1 cellular context compared by ENCODE assay signal in the genomic region with DNA sequence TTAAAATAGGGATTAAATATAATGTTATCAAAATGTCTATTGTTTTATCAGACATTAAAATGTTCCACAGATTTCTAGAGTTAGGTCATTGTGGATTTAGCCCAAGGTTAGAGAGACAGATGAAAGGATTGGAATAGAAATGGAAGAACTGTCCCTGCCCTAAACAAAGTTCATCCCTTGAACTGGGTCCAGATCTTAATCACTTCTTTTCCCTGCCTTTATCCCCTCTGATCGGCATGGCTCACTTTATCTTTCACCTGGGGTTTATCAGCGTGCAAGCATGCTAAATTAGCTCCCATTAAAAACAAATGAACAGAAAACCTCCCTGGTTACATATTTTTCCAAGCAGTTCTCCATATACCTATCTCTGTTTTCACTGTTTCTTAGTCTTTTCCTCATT.
A peak's percentile ranks its signal among the peaks of the same experiment; 100 is the strongest.
TF ChIP-seq lines count a peak whose summit lies in the region.

No MANE protein-coding gene starts in this region.

TF ChIP-seq in HepG2, 621 proteins besides CTCF, POLR2A, EP300 and RAD21 (continued from another document and continues in another):
- TF ChIP-seq, protein P1, sequence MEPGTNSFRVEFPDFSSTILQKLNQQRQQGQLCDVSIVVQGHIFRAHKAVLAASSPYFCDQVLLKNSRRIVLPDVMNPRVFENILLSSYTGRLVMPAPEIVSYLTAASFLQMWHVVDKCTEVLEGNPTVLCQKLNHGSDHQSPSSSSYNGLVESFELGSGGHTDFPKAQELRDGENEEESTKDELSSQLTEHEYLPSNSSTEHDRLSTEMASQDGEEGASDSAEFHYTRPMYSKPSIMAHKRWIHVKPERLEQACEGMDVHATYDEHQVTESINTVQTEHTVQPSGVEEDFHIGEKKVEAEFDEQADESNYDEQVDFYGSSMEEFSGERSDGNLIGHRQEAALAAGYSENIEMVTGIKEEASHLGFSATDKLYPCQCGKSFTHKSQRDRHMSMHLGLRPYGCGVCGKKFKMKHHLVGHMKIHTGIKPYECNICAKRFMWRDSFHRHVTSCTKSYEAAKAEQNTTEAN (CRISPR knock-in tag; conservative IDR thresholded peaks at IDR 0.05), result 0 out of 2 replicates have a peak, but pooled peaks have one; percentile 33
- TF ChIP-seq ZMAT3 (CRISPR knock-in tag; conservative IDR thresholded peaks at IDR 0.05), result no peak
- TF ChIP-seq, protein P2, sequence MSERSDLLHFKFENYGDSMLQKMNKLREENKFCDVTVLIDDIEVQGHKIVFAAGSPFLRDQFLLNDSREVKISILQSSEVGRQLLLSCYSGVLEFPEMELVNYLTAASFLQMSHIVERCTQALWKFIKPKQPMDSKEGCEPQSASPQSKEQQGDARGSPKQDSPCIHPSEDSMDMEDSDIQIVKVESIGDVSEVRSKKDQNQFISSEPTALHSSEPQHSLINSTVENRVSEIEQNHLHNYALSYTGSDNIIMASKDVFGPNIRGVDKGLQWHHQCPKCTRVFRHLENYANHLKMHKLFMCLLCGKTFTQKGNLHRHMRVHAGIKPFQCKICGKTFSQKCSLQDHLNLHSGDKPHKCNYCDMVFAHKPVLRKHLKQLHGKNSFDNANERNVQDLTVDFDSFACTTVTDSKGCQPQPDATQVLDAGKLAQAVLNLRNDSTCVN (CRISPR knock-in tag; IDR thresholded peaks at IDR 0.05; ENCODE audit: borderline replicate concordance), result no peak
- no peak for TF ChIP-seq ZNF674 (CRISPR knock-in tag; IDR thresholded peaks at IDR 0.05; ENCODE audit: low read depth)
- TF ChIP-seq MBD4 (IDR thresholded peaks at IDR 0.05; ENCODE audit: borderline replicate concordance, low read length), result no peak
- TF ChIP-seq ZEB1 (IDR thresholded peaks at IDR 0.05; ENCODE audit: insufficient replicate concordance, low read depth), result no peak
- TF ChIP-seq CHCHD3 (CRISPR knock-in tag; IDR thresholded peaks at IDR 0.05), result no peak
- no peak for TF ChIP-seq SOX6 (IDR thresholded peaks at IDR 0.05)
- TF ChIP-seq SOX6 (CRISPR knock-in tag; IDR thresholded peaks at IDR 0.05), result peak; percentile 68; the same call in 1 of the 2 replicates
- no peak for TF ChIP-seq ZSCAN22 (CRISPR knock-in tag; IDR thresholded peaks at IDR 0.05)
- no peak for TF ChIP-seq ATF7 (IDR thresholded peaks at IDR 0.05)
- no peak for TF ChIP-seq ATF7 (CRISPR knock-in tag; IDR thresholded peaks at IDR 0.05)
- TF ChIP-seq, protein P3, sequence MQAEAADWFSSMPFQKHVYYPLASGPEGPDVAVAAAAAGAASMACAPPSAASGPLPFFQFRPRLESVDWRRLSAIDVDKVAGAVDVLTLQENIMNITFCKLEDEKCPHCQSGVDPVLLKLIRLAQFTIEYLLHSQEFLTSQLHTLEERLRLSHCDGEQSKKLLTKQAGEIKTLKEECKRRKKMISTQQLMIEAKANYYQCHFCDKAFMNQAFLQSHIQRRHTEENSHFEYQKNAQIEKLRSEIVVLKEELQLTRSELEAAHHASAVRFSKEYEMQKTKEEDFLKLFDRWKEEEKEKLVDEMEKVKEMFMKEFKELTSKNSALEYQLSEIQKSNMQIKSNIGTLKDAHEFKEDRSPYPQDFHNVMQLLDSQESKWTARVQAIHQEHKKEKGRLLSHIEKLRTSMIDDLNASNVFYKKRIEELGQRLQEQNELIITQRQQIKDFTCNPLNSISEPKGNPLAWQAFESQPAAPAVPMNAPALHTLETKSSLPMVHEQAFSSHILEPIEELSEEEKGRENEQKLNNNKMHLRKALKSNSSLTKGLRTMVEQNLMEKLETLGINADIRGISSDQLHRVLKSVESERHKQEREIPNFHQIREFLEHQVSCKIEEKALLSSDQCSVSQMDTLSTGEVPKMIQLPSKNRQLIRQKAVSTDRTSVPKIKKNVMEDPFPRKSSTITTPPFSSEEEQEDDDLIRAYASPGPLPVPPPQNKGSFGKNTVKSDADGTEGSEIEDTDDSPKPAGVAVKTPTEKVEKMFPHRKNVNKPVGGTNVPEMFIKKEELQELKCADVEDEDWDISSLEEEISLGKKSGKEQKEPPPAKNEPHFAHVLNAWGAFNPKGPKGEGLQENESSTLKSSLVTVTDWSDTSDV (CRISPR knock-in tag; IDR thresholded peaks at IDR 0.05), result no peak
- no peak for TF ChIP-seq DNMT3B (CRISPR knock-in tag; conservative IDR thresholded peaks at IDR 0.05)
- no peak for TF ChIP-seq ZNF207 (IDR thresholded peaks at IDR 0.05; ENCODE audit: borderline replicate concordance)
- TF ChIP-seq, protein P4, sequence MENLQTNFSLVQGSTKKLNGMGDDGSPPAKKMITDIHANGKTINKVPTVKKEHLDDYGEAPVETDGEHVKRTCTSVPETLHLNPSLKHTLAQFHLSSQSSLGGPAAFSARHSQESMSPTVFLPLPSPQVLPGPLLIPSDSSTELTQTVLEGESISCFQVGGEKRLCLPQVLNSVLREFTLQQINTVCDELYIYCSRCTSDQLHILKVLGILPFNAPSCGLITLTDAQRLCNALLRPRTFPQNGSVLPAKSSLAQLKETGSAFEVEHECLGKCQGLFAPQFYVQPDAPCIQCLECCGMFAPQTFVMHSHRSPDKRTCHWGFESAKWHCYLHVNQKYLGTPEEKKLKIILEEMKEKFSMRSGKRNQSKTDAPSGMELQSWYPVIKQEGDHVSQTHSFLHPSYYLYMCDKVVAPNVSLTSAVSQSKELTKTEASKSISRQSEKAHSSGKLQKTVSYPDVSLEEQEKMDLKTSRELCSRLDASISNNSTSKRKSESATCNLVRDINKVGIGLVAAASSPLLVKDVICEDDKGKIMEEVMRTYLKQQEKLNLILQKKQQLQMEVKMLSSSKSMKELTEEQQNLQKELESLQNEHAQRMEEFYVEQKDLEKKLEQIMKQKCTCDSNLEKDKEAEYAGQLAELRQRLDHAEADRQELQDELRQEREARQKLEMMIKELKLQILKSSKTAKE (CRISPR knock-in tag; IDR thresholded peaks at IDR 0.05; ENCODE audit: borderline replicate concordance), result no peak
- no peak for TF ChIP-seq ZNF24 (IDR thresholded peaks at IDR 0.05)
- TF ChIP-seq RXRA (CRISPR knock-in tag; IDR thresholded peaks at IDR 0.05), result no peak
- TF ChIP-seq, protein P5, sequence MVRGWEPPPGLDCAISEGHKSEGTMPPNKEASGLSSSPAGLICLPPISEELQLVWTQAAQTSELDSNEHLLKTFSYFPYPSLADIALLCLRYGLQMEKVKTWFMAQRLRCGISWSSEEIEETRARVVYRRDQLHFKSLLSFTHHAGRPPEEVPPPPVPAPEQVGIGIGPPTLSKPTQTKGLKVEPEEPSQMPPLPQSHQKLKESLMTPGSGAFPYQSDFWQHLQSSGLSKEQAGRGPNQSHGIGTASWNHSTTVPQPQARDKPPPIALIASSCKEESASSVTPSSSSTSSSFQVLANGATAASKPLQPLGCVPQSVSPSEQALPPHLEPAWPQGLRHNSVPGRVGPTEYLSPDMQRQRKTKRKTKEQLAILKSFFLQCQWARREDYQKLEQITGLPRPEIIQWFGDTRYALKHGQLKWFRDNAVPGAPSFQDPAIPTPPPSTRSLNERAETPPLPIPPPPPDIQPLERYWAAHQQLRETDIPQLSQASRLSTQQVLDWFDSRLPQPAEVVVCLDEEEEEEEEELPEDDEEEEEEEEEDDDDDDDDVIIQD (CRISPR knock-in tag; IDR thresholded peaks at IDR 0.05; ENCODE audit: low read depth), result peak; percentile 26; the same call in 1 of the 2 replicates
- TF ChIP-seq SOX13 (IDR thresholded peaks at IDR 0.05), result no peak
- peak in 1 of 2 experiments; percentile 68; a peak in 1 of 4 replicates for TF ChIP-seq SOX13 (CRISPR knock-in tag; conservative IDR thresholded peaks at IDR 0.05 in 1 of 2, IDR thresholded peaks at IDR 0.05 in 1 of 2)
- TF ChIP-seq ZNF577 (CRISPR knock-in tag; IDR thresholded peaks at IDR 0.05; ENCODE audit: borderline replicate concordance, low read depth), result no peak
- TF ChIP-seq, protein P6, sequence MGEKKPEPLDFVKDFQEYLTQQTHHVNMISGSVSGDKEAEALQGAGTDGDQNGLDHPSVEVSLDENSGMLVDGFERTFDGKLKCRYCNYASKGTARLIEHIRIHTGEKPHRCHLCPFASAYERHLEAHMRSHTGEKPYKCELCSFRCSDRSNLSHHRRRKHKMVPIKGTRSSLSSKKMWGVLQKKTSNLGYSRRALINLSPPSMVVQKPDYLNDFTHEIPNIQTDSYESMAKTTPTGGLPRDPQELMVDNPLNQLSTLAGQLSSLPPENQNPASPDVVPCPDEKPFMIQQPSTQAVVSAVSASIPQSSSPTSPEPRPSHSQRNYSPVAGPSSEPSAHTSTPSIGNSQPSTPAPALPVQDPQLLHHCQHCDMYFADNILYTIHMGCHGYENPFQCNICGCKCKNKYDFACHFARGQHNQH (CRISPR knock-in tag; IDR thresholded peaks at IDR 0.05), result no peak
- TF ChIP-seq, protein P7, sequence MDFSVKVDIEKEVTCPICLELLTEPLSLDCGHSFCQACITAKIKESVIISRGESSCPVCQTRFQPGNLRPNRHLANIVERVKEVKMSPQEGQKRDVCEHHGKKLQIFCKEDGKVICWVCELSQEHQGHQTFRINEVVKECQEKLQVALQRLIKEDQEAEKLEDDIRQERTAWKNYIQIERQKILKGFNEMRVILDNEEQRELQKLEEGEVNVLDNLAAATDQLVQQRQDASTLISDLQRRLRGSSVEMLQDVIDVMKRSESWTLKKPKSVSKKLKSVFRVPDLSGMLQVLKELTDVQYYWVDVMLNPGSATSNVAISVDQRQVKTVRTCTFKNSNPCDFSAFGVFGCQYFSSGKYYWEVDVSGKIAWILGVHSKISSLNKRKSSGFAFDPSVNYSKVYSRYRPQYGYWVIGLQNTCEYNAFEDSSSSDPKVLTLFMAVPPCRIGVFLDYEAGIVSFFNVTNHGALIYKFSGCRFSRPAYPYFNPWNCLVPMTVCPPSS (IDR thresholded peaks at IDR 0.05), result no peak
- TF ChIP-seq FOXJ3 (CRISPR knock-in tag; IDR thresholded peaks at IDR 0.05; ENCODE audit: borderline replicate concordance), result peak; percentile 26; the same call in 1 of the 2 replicates
- no peak for TF ChIP-seq ZBTB21 (CRISPR knock-in tag; IDR thresholded peaks at IDR 0.05)
- no peak for TF ChIP-seq SMAD3 (CRISPR knock-in tag; IDR thresholded peaks at IDR 0.05)
- no peak for TF ChIP-seq ZNF383 (CRISPR knock-in tag; IDR thresholded peaks at IDR 0.05; ENCODE audit: borderline replicate concordance)
- peak; percentile 56; the same call in 1 of the 2 replicates for TF ChIP-seq GATAD2A (CRISPR knock-in tag; IDR thresholded peaks at IDR 0.05)
- TF ChIP-seq, protein P8, sequence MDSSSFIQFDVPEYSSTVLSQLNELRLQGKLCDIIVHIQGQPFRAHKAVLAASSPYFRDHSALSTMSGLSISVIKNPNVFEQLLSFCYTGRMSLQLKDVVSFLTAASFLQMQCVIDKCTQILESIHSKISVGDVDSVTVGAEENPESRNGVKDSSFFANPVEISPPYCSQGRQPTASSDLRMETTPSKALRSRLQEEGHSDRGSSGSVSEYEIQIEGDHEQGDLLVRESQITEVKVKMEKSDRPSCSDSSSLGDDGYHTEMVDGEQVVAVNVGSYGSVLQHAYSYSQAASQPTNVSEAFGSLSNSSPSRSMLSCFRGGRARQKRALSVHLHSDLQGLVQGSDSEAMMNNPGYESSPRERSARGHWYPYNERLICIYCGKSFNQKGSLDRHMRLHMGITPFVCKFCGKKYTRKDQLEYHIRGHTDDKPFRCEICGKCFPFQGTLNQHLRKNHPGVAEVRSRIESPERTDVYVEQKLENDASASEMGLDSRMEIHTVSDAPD (CRISPR knock-in tag; IDR thresholded peaks at IDR 0.05), result no peak
- TF ChIP-seq, protein P9, sequence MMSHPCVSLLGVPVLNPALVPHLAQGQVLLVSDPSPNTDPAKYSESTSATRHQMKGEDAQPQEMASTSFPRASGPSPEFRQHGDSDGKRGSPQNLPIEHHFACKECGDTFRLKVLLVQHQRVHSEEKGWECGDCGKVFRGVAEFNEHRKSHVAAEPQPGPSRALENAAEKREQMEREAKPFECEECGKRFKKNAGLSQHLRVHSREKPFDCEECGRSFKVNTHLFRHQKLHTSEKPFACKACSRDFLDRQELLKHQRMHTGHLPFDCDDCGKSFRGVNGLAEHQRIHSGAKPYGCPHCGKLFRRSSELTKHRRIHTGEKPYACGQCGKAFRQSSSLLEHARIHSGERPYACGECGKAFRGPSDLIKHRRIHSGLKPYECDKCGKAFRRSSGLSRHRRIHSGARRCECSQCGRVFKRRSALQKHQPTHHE (CRISPR knock-in tag; IDR thresholded peaks at IDR 0.05; ENCODE audit: borderline replicate concordance), result no peak
- no peak for TF ChIP-seq ZIK1 (CRISPR knock-in tag; IDR thresholded peaks at IDR 0.05; ENCODE audit: borderline replicate concordance, low read depth)
- no peak for TF ChIP-seq BHLHE40 (IDR thresholded peaks at IDR 0.05; ENCODE audit: low read length)
- peak; percentile 69 for TF ChIP-seq ISL2 (CRISPR knock-in tag; IDR thresholded peaks at IDR 0.05)
- TF ChIP-seq DPF2 (CRISPR knock-in tag; IDR thresholded peaks at IDR 0.05; ENCODE audit: borderline replicate concordance, low read depth), result peak; percentile 57; the same call in 1 of the 2 replicates
- no peak for TF ChIP-seq ZNF547 (CRISPR knock-in tag; IDR thresholded peaks at IDR 0.05)
- TF ChIP-seq HOXA7 (CRISPR knock-in tag; IDR thresholded peaks at IDR 0.05), result no peak
- TF ChIP-seq MED1 (CRISPR knock-in tag; IDR thresholded peaks at IDR 0.05), result peak; percentile 35; the same call in 1 of the 2 replicates
- no peak for TF ChIP-seq ZNF781 (CRISPR knock-in tag; IDR thresholded peaks at IDR 0.05; ENCODE audit: borderline replicate concordance, not compliant biosample characterization)
- TF ChIP-seq, protein P10, sequence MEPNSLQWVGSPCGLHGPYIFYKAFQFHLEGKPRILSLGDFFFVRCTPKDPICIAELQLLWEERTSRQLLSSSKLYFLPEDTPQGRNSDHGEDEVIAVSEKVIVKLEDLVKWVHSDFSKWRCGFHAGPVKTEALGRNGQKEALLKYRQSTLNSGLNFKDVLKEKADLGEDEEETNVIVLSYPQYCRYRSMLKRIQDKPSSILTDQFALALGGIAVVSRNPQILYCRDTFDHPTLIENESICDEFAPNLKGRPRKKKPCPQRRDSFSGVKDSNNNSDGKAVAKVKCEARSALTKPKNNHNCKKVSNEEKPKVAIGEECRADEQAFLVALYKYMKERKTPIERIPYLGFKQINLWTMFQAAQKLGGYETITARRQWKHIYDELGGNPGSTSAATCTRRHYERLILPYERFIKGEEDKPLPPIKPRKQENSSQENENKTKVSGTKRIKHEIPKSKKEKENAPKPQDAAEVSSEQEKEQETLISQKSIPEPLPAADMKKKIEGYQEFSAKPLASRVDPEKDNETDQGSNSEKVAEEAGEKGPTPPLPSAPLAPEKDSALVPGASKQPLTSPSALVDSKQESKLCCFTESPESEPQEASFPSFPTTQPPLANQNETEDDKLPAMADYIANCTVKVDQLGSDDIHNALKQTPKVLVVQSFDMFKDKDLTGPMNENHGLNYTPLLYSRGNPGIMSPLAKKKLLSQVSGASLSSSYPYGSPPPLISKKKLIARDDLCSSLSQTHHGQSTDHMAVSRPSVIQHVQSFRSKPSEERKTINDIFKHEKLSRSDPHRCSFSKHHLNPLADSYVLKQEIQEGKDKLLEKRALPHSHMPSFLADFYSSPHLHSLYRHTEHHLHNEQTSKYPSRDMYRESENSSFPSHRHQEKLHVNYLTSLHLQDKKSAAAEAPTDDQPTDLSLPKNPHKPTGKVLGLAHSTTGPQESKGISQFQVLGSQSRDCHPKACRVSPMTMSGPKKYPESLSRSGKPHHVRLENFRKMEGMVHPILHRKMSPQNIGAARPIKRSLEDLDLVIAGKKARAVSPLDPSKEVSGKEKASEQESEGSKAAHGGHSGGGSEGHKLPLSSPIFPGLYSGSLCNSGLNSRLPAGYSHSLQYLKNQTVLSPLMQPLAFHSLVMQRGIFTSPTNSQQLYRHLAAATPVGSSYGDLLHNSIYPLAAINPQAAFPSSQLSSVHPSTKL (CRISPR knock-in tag; IDR thresholded peaks at IDR 0.05), result peak; percentile 74
